ENCODE assay signal across 28 cellular contexts in the genomic region with DNA sequence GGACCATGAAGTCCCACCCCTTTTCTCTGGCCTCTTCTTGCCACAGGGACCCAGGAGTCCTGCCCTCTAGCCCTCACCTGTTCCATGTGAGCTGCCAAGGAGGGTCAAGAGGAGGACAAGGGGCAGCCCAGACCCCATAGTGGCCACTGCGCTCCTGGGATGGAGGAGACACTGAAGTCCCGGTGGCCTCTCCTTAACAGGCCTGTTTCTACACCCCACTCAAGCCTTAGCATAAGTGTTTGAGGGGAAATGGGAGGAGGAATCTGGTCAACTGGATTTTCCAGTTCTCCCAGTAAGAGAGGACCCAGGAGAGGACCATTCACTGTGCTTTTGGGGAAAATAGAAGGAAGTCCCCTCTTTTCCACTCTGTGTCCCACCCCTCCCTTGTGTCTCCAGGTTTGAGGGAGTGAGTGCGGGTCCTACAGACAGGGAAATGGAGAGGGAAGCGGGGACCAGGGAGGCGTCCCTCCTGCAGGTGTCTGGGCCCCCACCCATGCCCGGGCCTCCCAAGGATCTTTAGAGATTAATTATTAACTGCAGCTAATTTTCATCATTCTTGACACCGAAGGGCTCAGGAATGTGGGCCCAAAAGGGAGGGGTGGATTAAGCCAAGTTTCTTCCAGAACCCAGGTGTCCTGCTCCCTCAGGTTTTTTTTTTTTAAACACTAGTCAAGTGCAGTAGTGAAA. TPM values are rescaled to one million over a fixed set of nuclear protein-coding genes. Genes with fewer than 3 reads are reported as not detected.
DNase-seq lines count a peak whose midpoint lies in the region; ATAC-seq and TF ChIP-seq lines count a peak whose summit lies in the region.
"Had no signal": no experiment of that assay in that cellular context is flagged by ENCODE, and none has a peak within 500 bp of the region (broad histone marks: within the 10 kb centered on the region; RNA-seq: fewer than 3 reads in every experiment).

A gene (minus strand): TSS at position 212 of the 687 bp plus-strand sequence. CDS start 74 bp downstream, at position 138.

- no peak for TF ChIP-seq CTCF in hepatocyte (IDR thresholded peaks at IDR 0.05; ENCODE audit: poor library complexity)
- TF ChIP-seq CTCF in upper lobe of right lung (IDR thresholded peaks at IDR 0.05) = no peak
- no peak for TF ChIP-seq CTCF in GM13977 (IDR thresholded peaks at IDR 0.05; ENCODE audit: extremely low read depth, insufficient read depth, missing control alignments)

- H3K4me3 ChIP-seq in hepatocyte (no peak within 1 kb of the TSS), upper lobe of right lung (peak within 1 kb of the TSS; percentile 48)
- H3K4me3 ChIP-seq: K562, MG63, smooth muscle cell, uterus had no signal

- ATAC-seq in upper lobe of right lung = peak; percentile 72
- ATAC-seq: naive thymus-derived CD4-positive, alpha-beta T cell; Panc1 had no signal

- peak; percentile 79 for DNase-seq in HT-29 (ENCODE audit: low spot score)
- DNase-seq in hepatocyte (ENCODE audit: low spot score) = peak; percentile 47
- DNase-seq in mucosa of gallbladder (ENCODE audit: low spot score) = peak; percentile 69
- peak; percentile 83 for DNase-seq in upper lobe of right lung
- no peak for DNase-seq in SKM-1 treated with dmso at 0.1 percent for 144 hours (lab: John Stamatoyannopoulos, UW; ENCODE audit: unreplicated experiment)
- DNase-seq in activated gamma-delta T cell (lab: John Stamatoyannopoulos, UW) = no peak
- no peak for DNase-seq in GM13977 (ENCODE audit: low spot score)
- DNase-seq: activated naive CD4-positive, alpha-beta T cell treated with anti-CD3 and anti-CD28 coated beads for 36 hours; CD4-positive, alpha-beta T cell; effector CD4-positive, alpha-beta T cell; HCEC 1CT; head of caudate nucleus; mesendoderm; MG63; naive thymus-derived CD4-positive, alpha-beta T cell; NCI-H2029; NCI-H526 treated with DMSO at 0.1 percent for 48 hours; retina; SIG-M5; stimulated activated CD4-positive, alpha-beta T cell treated with anti-CD3 and anti-CD28 coated beads, Interleukin-1b, Interleukin-23, amount 100 ng/mL, for 48 hours; T1000; uterus had no signal

- H4K20me1 ChIP-seq in hepatocyte (ENCODE audit: insufficient read depth, poor library complexity, severe bottlenecking) = no peaks in the 10 kb centered on the region

- H3K9me2 ChIP-seq in hepatocyte (replicated peaks; ENCODE audit: insufficient read depth) = no peaks in the 10 kb centered on the region

- peak within 1 kb of the TSS; percentile 34 for H3K4me2 ChIP-seq in hepatocyte
- H3K4me2 ChIP-seq: smooth muscle cell had no signal

- no peaks in the 10 kb centered on the region for H3K36me3 ChIP-seq in hepatocyte (replicated peaks; ENCODE audit: insufficient read depth, low read depth)
- H3K36me3 ChIP-seq in upper lobe of right lung = peaks cover 1% of the 10 kb centered on the region
- H3K36me3 ChIP-seq: MG63, uterus had no signal

- intact Hi-C loops in upper lobe of right lung (cut with DNase I) = no loop called here

- in situ Hi-C loops in GM13977 (cut with MboI; ENCODE audit: low pct_unique_long_range_greater_than_20kb, low sequenced_read_pairs, unreplicated experiment) = no loop called here

- H3K27ac ChIP-seq in hepatocyte (peak within 1 kb of the TSS; percentile 84), upper lobe of right lung (peak within 1 kb of the TSS; percentile 80)
- H3K27ac ChIP-seq: uterus had no signal

- H3K9me3 ChIP-seq in hepatocyte (ENCODE audit: low read depth) (no peaks in the 10 kb centered on the region), upper lobe of right lung (no peaks in the 10 kb centered on the region)
- H3K9me3 ChIP-seq: MG63, uterus had no signal

- 64% methylated on average over 7 of the region's 7 CpGs for WGBS in hepatocyte (ENCODE audit: low lambda C conversion rate, missing lambda C conversion rate)

- H3K79me2 ChIP-seq in hepatocyte = no peaks in the 10 kb centered on the region

- H3K27me3 ChIP-seq in hepatocyte = no peaks in the 10 kb centered on the region
- H3K27me3 ChIP-seq in upper lobe of right lung = no peaks in the 10 kb centered on the region
- H3K27me3 ChIP-seq: MG63, uterus had no signal

- no peak within 1 kb of the TSS for H2AFZ ChIP-seq in hepatocyte

- H3K4me1 ChIP-seq in hepatocyte (ENCODE audit: insufficient read depth) = peaks cover 18% of the 10 kb centered on the region
- H3K4me1 ChIP-seq in upper lobe of right lung = peaks cover 5% of the 10 kb centered on the region
- H3K4me1 ChIP-seq: uterus had no signal

RNA-seq across cellular contexts. Expression of the gene that starts here (rescaled TPM):
- 4.7 and 8.0 TPM in 2 replicates for total RNA-seq in HT-29 (2014; rRNA removed; shearing (Covaris generic))
- 1.1 TPM in 1 of 2 replicates, not detected in the other for total RNA-seq in hepatocyte
- polyA plus RNA-seq in hepatocyte = 8.8 and 9.5 TPM in 2 replicates
- total RNA-seq in mucosa of gallbladder = 149 TPM
- 369 TPM for total RNA-seq in upper lobe of right lung
- total RNA-seq: activated naive CD4-positive, alpha-beta T cell treated with anti-CD3 and anti-CD28 coated beads for 36 hours; CD4-positive, alpha-beta T cell; fibroblast of villous mesenchyme; K562; naive thymus-derived CD4-positive, alpha-beta T cell; osteoblast; smooth muscle cell; temporal lobe had no signal
- polyA plus RNA-seq: K562, smooth muscle cell had no signal

Comparison
In these comparisons a context has a peak if more than half of its experiments do, and no peak if none do; other contexts are left out.
1. RNA of the gene that starts here (total RNA-seq): 369 TPM in upper lobe of right lung (single experiment) and 149 TPM in mucosa of gallbladder (single experiment); 4.7 to 8.0 TPM in HT-29 and 1.1 TPM in hepatocyte; every median in the first group is over 10 times any median in the second.
2. DNase-seq: peak in HT-29 (single experiment), hepatocyte (single experiment), mucosa of gallbladder (single experiment) and upper lobe of right lung (single experiment); none in SKM-1 treated with dmso at 0.1 percent for 144 hours (single experiment), activated gamma-delta T cell (single experiment) and GM13977 (single experiment).